Comparison of ENCODE assay signal across 8 cellular contexts in genomic region chr17:37570527-37571093, GRCh38. TPM values are rescaled to one million over a fixed set of nuclear protein-coding genes. Genes with fewer than 3 reads are reported as not detected.
DNase-seq lines count a peak whose midpoint lies in the region; ATAC-seq and TF ChIP-seq lines count a peak whose summit lies in the region.

No MANE protein-coding gene starts in this region.

- H3K4me2 ChIP-seq in OCI-LY7 (ENCODE audit: low read length) = no peak overlapping the region

- peaks cover 67 to 75% of the 10 kb centered on the region in 2 donors for H3K36me3 Mint-ChIP-seq in CD4-positive, alpha-beta memory T cell

- no peaks in the 10 kb centered on the region for H3K9me2 ChIP-seq in OCI-LY7 (ENCODE audit: insufficient read depth, low read length)

- H3K79me2 ChIP-seq in OCI-LY7 (ENCODE audit: insufficient read depth, low read depth, low read length) = no peaks in the 10 kb centered on the region

- no peaks in the 10 kb centered on the region for H3K9me3 ChIP-seq in CD4-positive, alpha-beta memory T cell (ENCODE audit: control insufficient read depth in 1 of 2, low read length in 2 of 2)
- H3K9me3 ChIP-seq in OCI-LY7 (ENCODE audit: low read length) = no peaks in the 10 kb centered on the region; the same call in 1 of the 2 replicates

- ATAC-seq in GM18873 (IDR thresholded peaks at IDR 0.05; ENCODE audit: low FRiP score, unreplicated experiment) (no peak), HG02938 (IDR thresholded peaks at IDR 0.05; ENCODE audit: unreplicated experiment) (no peak)

- no TSS peak for BruUV-seq in OCI-LY7 (replicated peaks; lab: Mats Ljungman, UMichigan)

- POLR2A ChIA-PET in CD4-positive, alpha-beta memory T cell (lab: Charles Lee; ENCODE audit: partially characterized antibody) = no interaction called here
- POLR2A ChIA-PET in OCI-LY7 (lab: Charles Lee) = interaction anchor here (0.6 to 1.0 kb wide), 4 partner anchors 34 to 204 kb away, joined by 3 to 7 read pairs (median 5); no protein-coding TSS in a partner anchor

- no peak overlapping the region for H3K4me3 Mint-ChIP-seq in CD4-positive, alpha-beta memory T cell

- in situ Hi-C loops in astrocyte of the spinal cord (cut with HindIII; ENCODE audit: low sequenced_read_pairs) = no loop called here

- intact Hi-C loops in CD4-positive, alpha-beta memory T cell (cut with micrococcal nuclease) = no loop called here
- intact Hi-C loops in OCI-LY7 (cut with micrococcal nuclease; ENCODE audit: unreplicated experiment) = no loop called here

- H4K20me1 ChIP-seq in OCI-LY7 (ENCODE audit: insufficient read depth, low read length) = no peaks in the 10 kb centered on the region

- no peak overlapping the region for H3K4me3 ChIP-seq in CD4-positive, alpha-beta memory T cell (ENCODE audit: low read length in 2 of 2)
- H3K4me3 ChIP-seq in H7 (ENCODE audit: insufficient read depth, low read depth, low read length) = no peak overlapping the region
- H3K4me3 ChIP-seq in OCI-LY7 (ENCODE audit: low read depth, low read length, poor library complexity, severe bottlenecking) = no peak overlapping the region
- no peak overlapping the region for H3K4me3 ChIP-seq in astrocyte of the spinal cord (ENCODE audit: low read depth, low read length)

- H3K4me1 ChIP-seq in CD4-positive, alpha-beta memory T cell (ENCODE audit: insufficient read depth, low read length) = no peaks in the 10 kb centered on the region
- no peaks in the 10 kb centered on the region for H3K4me1 ChIP-seq in OCI-LY7 (ENCODE audit: insufficient read depth, low read length, poor library complexity, severe bottlenecking)

- H2AFZ ChIP-seq in OCI-LY7 (ENCODE audit: low read length) = no peak overlapping the region

- H3K27ac Mint-ChIP-seq in CD4-positive, alpha-beta memory T cell = no peak overlapping the region

- TF ChIP-seq CTCF in OCI-LY7 (conservative IDR thresholded peaks at IDR 0.05; ENCODE audit: low read length) (peak; percentile 79), astrocyte of the spinal cord (IDR thresholded peaks at IDR 0.05; ENCODE audit: low read depth, low read length) (peak; percentile 61)

- DNase-seq in CD4-positive, alpha-beta memory T cell = peak in 3 of 5 donors; percentile 0 to 12 (median 4)
- DNase-seq in H7 (peak; percentile 81), OCI-LY7 (ENCODE audit: low spot score) (peak; percentile 57), astrocyte of the spinal cord (ENCODE audit: low read depth, low spot score) (peak; percentile 64), iPS-NIHi7 (ENCODE audit: extremely low spot score) (peak; percentile 90)
- peak; percentile 44 for DNase-seq in stimulated activated CD8-positive, alpha-beta memory T cell treated with anti-CD3 and anti-CD28 coated beads, Interleukin-4, amount 100 ng/mL, for 48 hours

- H3K27ac ChIP-seq in CD4-positive, alpha-beta memory T cell (ENCODE audit: low read depth, low read length) = no peak overlapping the region
- no peak overlapping the region for H3K27ac ChIP-seq in OCI-LY7 (ENCODE audit: low read depth, low read length, poor library complexity, severe bottlenecking)

- H3K4me1 Mint-ChIP-seq in CD4-positive, alpha-beta memory T cell = peaks cover 4 to 19% (median 10%) of the 10 kb centered on the region in 4 donors

- CTCF ChIA-PET in CD4-positive, alpha-beta memory T cell (lab: Charles Lee; ENCODE audit: partially characterized antibody) = interaction anchor here (0.6 to 2.8 kb wide), 7 partner anchors 10 to 245 kb away, joined by 3 to 13 read pairs (median 4); partner anchors contain the start of gene SYNRG
- CTCF ChIA-PET in OCI-LY7 (lab: Charles Lee; ENCODE audit: unreplicated experiment) = no interaction called here

- H3K27me3 ChIP-seq in CD4-positive, alpha-beta memory T cell (ENCODE audit: insufficient read depth, low read length) = no peaks in the 10 kb centered on the region
- no peaks in the 10 kb centered on the region for H3K27me3 ChIP-seq in H7 (ENCODE audit: control insufficient read depth, insufficient read depth, low read length)

- H3K27me3 Mint-ChIP-seq in CD4-positive, alpha-beta memory T cell = no peaks in the 10 kb centered on the region

- no peaks in the 10 kb centered on the region for H3K9me3 Mint-ChIP-seq in CD4-positive, alpha-beta memory T cell

- H3K36me3 ChIP-seq in CD4-positive, alpha-beta memory T cell (ENCODE audit: insufficient read depth, low read length) = peaks cover 54% of the 10 kb centered on the region
- H3K36me3 ChIP-seq in H7 (replicated peaks; ENCODE audit: control insufficient read depth, insufficient read depth, low read length) (peaks cover 15% of the 10 kb centered on the region), OCI-LY7 (ENCODE audit: insufficient read depth, low read length) (peaks cover 92% of the 10 kb centered on the region)

RNA-seq across cellular contexts. Expression of gene SYNRG, which starts 38.6 kb away (rescaled TPM):
- 100 to 1,000 TPM; 135 to 148 TPM for total RNA-seq in CD4-positive, alpha-beta memory T cell
- polyA plus RNA-seq in CD4-positive, alpha-beta memory T cell = 10 to 100 TPM; 34.2 to 96.0 TPM
- total RNA-seq in H7 (2014; rRNA removed; shearing (Covaris generic)) = 7.7 and 8.2 TPM in 2 replicates
- total RNA-seq in OCI-LY7 (2014; rRNA removed; shearing (Covaris generic)) = 39.6 and 46.5 TPM in 2 replicates
- 132 and 146 TPM in 2 replicates for total RNA-seq in OCI-LY7 (2022)

Comparison
In these comparisons a context has a peak if more than half of its experiments do, and no peak if none do; other contexts are left out.
1. DNase-seq: peak in every context shown above with its lines; median percentile 90 in iPS-NIHi7; 81 in H7; 64 in astrocyte of the spinal cord; 57 in OCI-LY7; 44 in stimulated activated CD8-positive, alpha-beta memory T cell treated with anti-CD3 and anti-CD28 coated beads, Interleukin-4, amount 100 ng/mL, for 48 hours; 4 in CD4-positive, alpha-beta memory T cell.